ENCODE assay signal across 1 cellular context in genomic region chr3:66097647-66098046, GRCh38.
TF ChIP-seq lines count a peak whose summit lies in the region.

No MANE protein-coding gene starts in this region.

TF ChIP-seq in K562, 482 proteins besides CTCF, POLR2A, EP300 and RAD21 (continued from another document):
- peak; percentile 53; the same call in 1 of the 2 replicates for TF ChIP-seq ZBTB40 (IDR thresholded peaks at IDR 0.05)
- no peak for TF ChIP-seq ZBTB40 (CRISPR knock-in tag; IDR thresholded peaks at IDR 0.05)
TF ChIP-seq in K562: peak in this region for 1.
